In genomic region chr11:44096360-44097188, GRCh38 we compare ENCODE assay signal across 8 cellular contexts. TPM values are rescaled to one million over a fixed set of nuclear protein-coding genes. Genes with fewer than 3 reads are reported as not detected.
A peak's percentile ranks its signal among the peaks of the same experiment; 100 is the strongest.
DNase-seq lines count a peak whose midpoint lies in the region; ATAC-seq, FAIRE-seq and TF ChIP-seq lines count a peak whose summit lies in the region.

No MANE protein-coding gene starts in this region.

- TF ChIP-seq CTCF in ascending aorta (IDR thresholded peaks at IDR 0.05): no peak
- TF ChIP-seq CTCF in keratinocyte (optimal IDR thresholded peaks at IDR 0.05 in 1 of 3, IDR thresholded peaks at IDR 0.05 in 1 of 3, conservative IDR thresholded peaks at IDR 0.05 in 1 of 3; ENCODE audit: extremely low read depth in 1 of 3, insufficient read depth in 2 of 3, low read length in 3 of 3): no peak

- no peaks in the 10 kb centered on the region for H3K9me1 ChIP-seq in keratinocyte (ENCODE audit: control insufficient read depth, extremely low read depth, insufficient read depth, low read length)

- H3K9ac ChIP-seq in ES-I3 (ENCODE audit: low read depth, low read length): peak overlapping the region; percentile 91; the same call in 1 of the 2 replicates
- peak overlapping the region; percentile 78 for H3K9ac ChIP-seq in keratinocyte (ENCODE audit: control insufficient read depth, extremely low read depth, insufficient read depth, low read length)
- peak overlapping the region; percentile 86 for H3K9ac ChIP-seq in stomach smooth muscle (ENCODE audit: low read length in 2 of 2)

- peak overlapping the region; percentile 57 for H3K4me2 ChIP-seq in keratinocyte (ENCODE audit: control insufficient read depth, extremely low read depth, insufficient read depth, low read depth, low read length)

- no peaks in the 10 kb centered on the region for H3K9me3 ChIP-seq in ES-I3 (ENCODE audit: control insufficient read depth, insufficient read depth, low read length)
- no peaks in the 10 kb centered on the region for H3K9me3 ChIP-seq in ascending aorta
- H3K9me3 ChIP-seq in keratinocyte (ENCODE audit: control insufficient read depth, low read depth, low read length): no peaks in the 10 kb centered on the region
- no peaks in the 10 kb centered on the region for H3K9me3 ChIP-seq in stomach smooth muscle (ENCODE audit: control insufficient read depth in 2 of 2, low read length in 2 of 2)

- H3K4me1 ChIP-seq in ES-I3 (ENCODE audit: insufficient read depth, low read length): no peaks in the 10 kb centered on the region; the same call in 1 of the 2 replicates
- peaks cover 0 to 9% of the 10 kb centered on the region in 2 donors for H3K4me1 ChIP-seq in ascending aorta
- peaks cover 18% of the 10 kb centered on the region for H3K4me1 ChIP-seq in keratinocyte (ENCODE audit: control insufficient read depth, extremely low read depth, insufficient read depth, low read length)
- peaks cover 9% of the 10 kb centered on the region for H3K4me1 ChIP-seq in stomach smooth muscle (ENCODE audit: control insufficient read depth, insufficient read depth, low read length)

- peaks cover 49% of the 10 kb centered on the region for H3K79me2 ChIP-seq in keratinocyte (ENCODE audit: control insufficient read depth, insufficient read depth, low read length)

- H3K27ac ChIP-seq in ascending aorta: no peak overlapping the region
- H3K27ac ChIP-seq in keratinocyte (ENCODE audit: control insufficient read depth, insufficient read depth, low read length): peak overlapping the region; percentile 65
- H3K27ac ChIP-seq in stomach smooth muscle (ENCODE audit: low read length): no peak overlapping the region

- dilution Hi-C loops in keratinocyte (cut with MboI; ENCODE audit: extremely low pct_ligation_motif_present, low sequenced_read_pairs): no loop called here

- peak; percentile 58 for DNase-seq in HT1080 (ENCODE audit: low read depth)
- no peak for DNase-seq in ascending aorta (ENCODE audit: low spot score in 2 of 2)
- DNase-seq in keratinocyte (ENCODE audit: low read depth, low spot score): peak; percentile 49
- DNase-seq in COLO668 (lab: John Stamatoyannopoulos, UW; ENCODE audit: unreplicated experiment): no peak
- DNase-seq in urothelium cell line (ENCODE audit: low spot score): no peak

- H3K27me3 ChIP-seq in ascending aorta (no peaks in the 10 kb centered on the region), keratinocyte (ENCODE audit: control insufficient read depth, extremely low read depth, insufficient read depth, low read length) (no peaks in the 10 kb centered on the region), stomach smooth muscle (ENCODE audit: control insufficient read depth in 1 of 2, insufficient read depth in 2 of 2, low read length in 2 of 2) (no peaks in the 10 kb centered on the region)

- FAIRE-seq in keratinocyte (lab: Jason Lieb, UNC) (peak; percentile 52), urothelium cell line (lab: Jason Lieb, UNC) (no peak)

- no peak for ATAC-seq in HG03469 (IDR thresholded peaks at IDR 0.05; ENCODE audit: unreplicated experiment)

- H3K36me3 ChIP-seq in ES-I3 (ENCODE audit: insufficient read depth, low read length): no peaks in the 10 kb centered on the region
- no peaks in the 10 kb centered on the region for H3K36me3 ChIP-seq in ascending aorta
- H3K36me3 ChIP-seq in keratinocyte (ENCODE audit: control insufficient read depth in 2 of 2, extremely low read depth in 1 of 2, insufficient read depth in 2 of 2, low read length in 2 of 2): peaks cover 0 to 6% of the 10 kb centered on the region in 2 experiments
- H3K36me3 ChIP-seq in stomach smooth muscle (ENCODE audit: control insufficient read depth in 2 of 2, insufficient read depth in 2 of 2, low read length in 2 of 2): peaks cover 0 to 2% of the 10 kb centered on the region in 2 donors

- H3K4me3 ChIP-seq in ascending aorta (peak overlapping the region; percentile 78 to 94), keratinocyte (ENCODE audit: control insufficient read depth in 2 of 3, extremely low read depth in 1 of 3, insufficient read depth in 2 of 3, low read depth in 1 of 3, low read length in 3 of 3) (peak overlapping the region; percentile 69 to 84 (median 82)), stomach smooth muscle (ENCODE audit: low read length in 2 of 2) (peak overlapping the region; percentile 67 to 86)

- H4K20me1 ChIP-seq in keratinocyte (ENCODE audit: control insufficient read depth, extremely low read depth, insufficient read depth, low read length): peaks cover 17% of the 10 kb centered on the region

- intact Hi-C loops in ascending aorta (cut with DNase I): loop anchor here (10.0 kb wide), 1 partner anchor 518 kb away; no protein-coding TSS in a partner anchor

- no peak overlapping the region for H2AFZ ChIP-seq in keratinocyte (ENCODE audit: control insufficient read depth, low read length)

RNA-seq across cellular contexts. Expression of gene EXT2, which starts 1.1 kb away (rescaled TPM):
- 117 and 120 TPM in 2 replicates for total RNA-seq in HT1080 (2014; rRNA removed; shearing (Covaris generic))
- 95.4 and 109 TPM in 2 replicates for polyA plus RNA-seq in HT1080 (2015; cell fraction: cytosol; rRNA removed)
- polyA plus RNA-seq in HT1080 (2015; cell fraction: nucleus; rRNA removed): 228 and 239 TPM in 2 replicates
- total RNA-seq in ascending aorta: 342 TPM
- polyA plus RNA-seq in keratinocyte: 148 to 168 TPM (median 159 TPM) in 3 replicates
- polyA plus RNA-seq in keratinocyte (2011; ENCODE audit: low read depth): 86.4 TPM
- polyA plus RNA-seq in keratinocyte (2011; cell fraction: cytosol; rRNA removed): 65.6 and 89.2 TPM in 2 replicates
- 215 and 221 TPM in 2 replicates for polyA plus RNA-seq in keratinocyte (2011; cell fraction: nucleus; rRNA removed)
- 61.6 and 107 TPM in 2 replicates for polyA plus RNA-seq in keratinocyte (2012; ENCODE audit: low replicate concordance)
- 168 to 241 TPM (median 203 TPM) in 3 replicates for polyA minus RNA-seq in keratinocyte
- 129 TPM for polyA minus RNA-seq in keratinocyte (2011; cell fraction: cytosol; rRNA and poly(A)+ RNA removed)
- polyA minus RNA-seq in keratinocyte (2011; cell fraction: nucleus; rRNA and poly(A)+ RNA removed): 286 and 364 TPM in 2 replicates

RNA-seq across cellular contexts. Expression of gene ACCS, which starts 30.5 kb away (rescaled TPM):
- total RNA-seq in HT1080 (2014; rRNA removed; shearing (Covaris generic)): 5.0 and 5.8 TPM in 2 replicates
- polyA plus RNA-seq in HT1080 (2015; cell fraction: cytosol; rRNA removed): 2.3 and 2.4 TPM in 2 replicates
- 45.5 and 52.2 TPM in 2 replicates for polyA plus RNA-seq in HT1080 (2015; cell fraction: nucleus; rRNA removed)
- 8.5 TPM for total RNA-seq in ascending aorta
- 4.1 to 7.1 TPM (median 4.6 TPM) in 3 replicates for polyA plus RNA-seq in keratinocyte
- polyA plus RNA-seq in keratinocyte (2011; ENCODE audit: low read depth): 0.42 TPM
- 0.94 and 1.9 TPM in 2 replicates for polyA plus RNA-seq in keratinocyte (2011; cell fraction: cytosol; rRNA removed)
- 37.2 and 52.7 TPM in 2 replicates for polyA plus RNA-seq in keratinocyte (2011; cell fraction: nucleus; rRNA removed)
- 2.2 and 2.5 TPM in 2 replicates for polyA plus RNA-seq in keratinocyte (2012; ENCODE audit: low replicate concordance)
- polyA minus RNA-seq in keratinocyte: 5.2 to 17.2 TPM (median 5.6 TPM) in 3 replicates
- 3.1 TPM for polyA minus RNA-seq in keratinocyte (2011; cell fraction: cytosol; rRNA and poly(A)+ RNA removed)
- 7.8 and 8.5 TPM in 2 replicates for polyA minus RNA-seq in keratinocyte (2011; cell fraction: nucleus; rRNA and poly(A)+ RNA removed)

RNA-seq across cellular contexts. Expression of gene ACCSL, which starts 48.8 kb away (rescaled TPM):
- not detected in 2 replicates for total RNA-seq in HT1080 (2014; rRNA removed; shearing (Covaris generic))
- 0.15 TPM in 1 of 2 replicates, not detected in the other for polyA plus RNA-seq in HT1080 (2015; cell fraction: cytosol; rRNA removed)
- not detected in 2 replicates for polyA plus RNA-seq in HT1080 (2015; cell fraction: nucleus; rRNA removed)
- total RNA-seq in ascending aorta: not detected
- polyA plus RNA-seq in keratinocyte: not detected in 3 replicates
- not detected for polyA plus RNA-seq in keratinocyte (2011; ENCODE audit: low read depth)
- not detected in 2 replicates for polyA plus RNA-seq in keratinocyte (2011; cell fraction: cytosol; rRNA removed)
- polyA plus RNA-seq in keratinocyte (2011; cell fraction: nucleus; rRNA removed): not detected in 2 replicates
- not detected in 2 replicates for polyA plus RNA-seq in keratinocyte (2012; ENCODE audit: low replicate concordance)
- polyA minus RNA-seq in keratinocyte: not detected in 3 replicates
- polyA minus RNA-seq in keratinocyte (2011; cell fraction: cytosol; rRNA and poly(A)+ RNA removed): not detected
- polyA minus RNA-seq in keratinocyte (2011; cell fraction: nucleus; rRNA and poly(A)+ RNA removed): not detected in 2 replicates

Comparison
In these comparisons a context has a peak if more than half of its experiments do, and no peak if none do; other contexts are left out.
1. DNase-seq: peak in HT1080 (single experiment) and keratinocyte (single experiment); none in ascending aorta (0 of 2), COLO668 (single experiment) and urothelium cell line (single experiment).
2. Peak in every context shown above with its lines, with median percentiles within 50 percentile points of each other: H3K9ac ChIP-seq and H3K4me3 ChIP-seq.